In the genomic region with DNA sequence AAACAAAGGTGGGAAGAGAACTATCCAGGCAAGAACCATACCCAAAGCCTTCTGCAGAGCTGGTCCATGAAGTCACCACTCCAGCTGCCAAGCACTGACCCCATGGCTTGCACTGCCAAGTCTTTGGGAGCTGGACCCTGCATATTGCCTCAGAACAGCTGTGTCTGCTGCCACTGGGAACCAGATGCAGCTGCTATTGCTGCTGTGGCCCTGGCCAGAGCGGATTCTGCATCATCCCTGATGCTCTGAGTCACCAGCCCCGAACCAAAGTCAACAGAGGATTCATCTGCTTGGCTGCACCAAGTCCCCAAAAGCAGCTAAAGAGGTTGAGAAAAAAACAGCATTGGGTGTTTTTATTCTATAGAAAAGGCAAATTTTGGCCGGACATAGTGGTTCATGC, we compare ENCODE assay signal across 10 cellular contexts. TPM values are rescaled to one million over a fixed set of nuclear protein-coding genes. Genes with fewer than 3 reads are reported as not detected.
A peak's percentile ranks its signal among the peaks of the same experiment; 100 is the strongest.
DNase-seq lines count a peak whose midpoint lies in the region; ATAC-seq, FAIRE-seq and TF ChIP-seq lines count a peak whose summit lies in the region.
"Had no signal": no experiment of that assay in that cellular context is flagged by ENCODE, and none has a peak within 500 bp of the region (broad histone marks: within the 10 kb centered on the region; RNA-seq: fewer than 3 reads in every experiment).

No MANE protein-coding gene starts in this region.

- POLR2A ChIA-PET in HepG2 (lab: Yijun Ruan, JAX): interaction anchor here (1.5 kb wide), 1 partner anchor 41 kb away, joined by 5 read pairs; no protein-coding TSS in a partner anchor

- H3K27me3 ChIP-seq in MG63: no peaks in the 10 kb centered on the region
- no peaks in the 10 kb centered on the region for H3K27me3 ChIP-seq in colonic mucosa
- no peaks in the 10 kb centered on the region for H3K27me3 ChIP-seq in HepG2 (ENCODE audit: control insufficient read depth in 1 of 2, insufficient read depth in 2 of 2, low read length in 2 of 2)
- H3K27me3 ChIP-seq: neural progenitor cell had no signal

- intact Hi-C loops in colonic mucosa (cut with DNase I) (no loop called here), HepG2 (cut with micrococcal nuclease; ENCODE audit: unreplicated experiment) (no loop called here)

- no peaks in the 10 kb centered on the region for H3K9me3 Mint-ChIP-seq in activated T-cell treated with anti-CD3 and anti-CD28 coated beads, Interleukin-2, amount 50 U/mL, for 72 hours
- H3K9me3 Mint-ChIP-seq: neural progenitor cell had no signal

- no peaks in the 10 kb centered on the region for H3K36me3 Mint-ChIP-seq in activated T-cell treated with anti-CD3 and anti-CD28 coated beads, Interleukin-2, amount 50 U/mL, for 72 hours (ENCODE audit: insufficient read depth in 2 of 2)
- H3K36me3 Mint-ChIP-seq: neural progenitor cell had no signal

- H3K4me1 ChIP-seq in colonic mucosa (no peaks in the 10 kb centered on the region), HepG2 (ENCODE audit: insufficient read depth, low read length) (peaks cover 71% of the 10 kb centered on the region)
- H3K4me1 ChIP-seq: neural progenitor cell had no signal

- TF ChIP-seq EP300 in HepG2 (IDR thresholded peaks at IDR 0.05; ENCODE audit: low read depth in 2 of 2, low read length in 2 of 2) (no peak), HepG2 (CRISPR knock-in tag; IDR thresholded peaks at IDR 0.05; ENCODE audit: borderline replicate concordance) (no peak)

- no peak overlapping the region for H3K4me3 Mint-ChIP-seq in activated T-cell treated with anti-CD3 and anti-CD28 coated beads, Interleukin-2, amount 50 U/mL, for 72 hours
- H3K4me3 Mint-ChIP-seq: neural progenitor cell had no signal

- H3K9ac ChIP-seq in colonic mucosa (ENCODE audit: low read depth in 2 of 2, low read length in 2 of 2): no peak overlapping the region
- no peak overlapping the region for H3K9ac ChIP-seq in HepG2 (ENCODE audit: insufficient read depth, low read depth, low read length)
- H3K9ac ChIP-seq: neural progenitor cell had no signal

- no peak overlapping the region for H2AFZ ChIP-seq in HepG2 (ENCODE audit: low read length)
- H2AFZ ChIP-seq: neural progenitor cell had no signal

- FAIRE-seq in HepG2 (lab: Jason Lieb, UNC): no peak

- WGBS in HepG2 (ENCODE audit: low lambda C conversion rate): 50% methylated on average over 3 of the region's 3 CpGs

- no peak for TF ChIP-seq CTCF in colonic mucosa (IDR thresholded peaks at IDR 0.05)
- no peak for TF ChIP-seq CTCF in HepG2 (CRISPR knock-in tag; IDR thresholded peaks at IDR 0.05)

- no peak for TF ChIP-seq RAD21 in HepG2 (CRISPR knock-in tag; IDR thresholded peaks at IDR 0.05)

- no peaks in the 10 kb centered on the region for H4K20me1 ChIP-seq in HepG2 (ENCODE audit: insufficient read depth, low read length)

- no peaks in the 10 kb centered on the region for H3K4me1 Mint-ChIP-seq in activated T-cell treated with anti-CD3 and anti-CD28 coated beads, Interleukin-2, amount 50 U/mL, for 72 hours (ENCODE audit: low read depth)

- in situ Hi-C loops in HepG2 (cut with HindIII; ENCODE audit: extremely low pct_ligation_motif_present, low pct_unique_long_range_greater_than_20kb): loop anchor here (5.0 kb wide), 1 partner anchor 82 kb away; a partner anchor contains a TSS

- BruUV-seq in HepG2 (replicated peaks; lab: Mats Ljungman, UMichigan): no TSS peak

- H3K36me3 ChIP-seq in MG63 (no peaks in the 10 kb centered on the region), colonic mucosa (no peaks in the 10 kb centered on the region), HepG2 (replicated peaks in 1 of 2; ENCODE audit: control insufficient read depth in 1 of 2, insufficient read depth in 2 of 2, low read length in 2 of 2) (no peaks in the 10 kb centered on the region)
- H3K36me3 ChIP-seq: neural progenitor cell had no signal

- no peak overlapping the region for H3K4me2 ChIP-seq in HepG2 (ENCODE audit: low read depth, low read length)
- H3K4me2 ChIP-seq: neural progenitor cell had no signal

- peak; percentile 90 for DNase-seq in AG08395 (ENCODE audit: low spot score)
- peak; percentile 93 for DNase-seq in MG63
- DNase-seq in colonic mucosa: peak; percentile 34
- DNase-seq in HepG2 (ENCODE audit: low spot score): peak; percentile 60
- DNase-seq in OCI-M2 (lab: John Stamatoyannopoulos, UW; ENCODE audit: unreplicated experiment): no peak
- DNase-seq in activated T-cell treated with anti-CD3 and anti-CD28 coated beads, Interleukin-2, amount 50 U/mL, for 72 hours: no peak

- H3K4me3 ChIP-seq in MG63 (no peak overlapping the region), colonic mucosa (no peak overlapping the region), HepG2 (replicated peaks in 1 of 3; ENCODE audit: insufficient read depth in 1 of 3, low read depth in 2 of 3, low read length in 3 of 3) (no peak overlapping the region)
- H3K4me3 ChIP-seq: neural progenitor cell, SK-N-MC had no signal

- no peak overlapping the region for H3K27ac ChIP-seq in colonic mucosa
- no peak overlapping the region for H3K27ac ChIP-seq in HepG2 (ENCODE audit: extremely low read length, insufficient read depth, low read length)
- H3K27ac ChIP-seq: neural progenitor cell, SK-N-MC had no signal

- no peaks in the 10 kb centered on the region for H3K27me3 Mint-ChIP-seq in activated T-cell treated with anti-CD3 and anti-CD28 coated beads, Interleukin-2, amount 50 U/mL, for 72 hours (ENCODE audit: low read depth)

- no peak overlapping the region for H3K27ac Mint-ChIP-seq in activated T-cell treated with anti-CD3 and anti-CD28 coated beads, Interleukin-2, amount 50 U/mL, for 72 hours
- H3K27ac Mint-ChIP-seq: neural progenitor cell had no signal

- H3K9me3 ChIP-seq in MG63: no peaks in the 10 kb centered on the region
- no peaks in the 10 kb centered on the region for H3K9me3 ChIP-seq in colonic mucosa
- no peaks in the 10 kb centered on the region for H3K9me3 ChIP-seq in HepG2 (ENCODE audit: low read length)

- CTCF ChIA-PET in HepG2 (lab: Yijun Ruan, JAX; ENCODE audit: low intra/inter-chr PET ratio, low total read pairs): no interaction called here

- no peaks in the 10 kb centered on the region for H3K79me2 ChIP-seq in HepG2 (ENCODE audit: insufficient read depth, low read length)

- peak; percentile 55 for ATAC-seq in HepG2
- no peak for ATAC-seq in HG02678 (IDR thresholded peaks at IDR 0.05; ENCODE audit: unreplicated experiment)
- ATAC-seq in HG03045 (IDR thresholded peaks at IDR 0.05; ENCODE audit: unreplicated experiment): no peak
- no peak for ATAC-seq in activated T-cell treated with anti-CD3 and anti-CD28 coated beads, Interleukin-2, amount 50 U/mL, for 72 hours (replicated peaks in 1 of 2)

- no peak for TF ChIP-seq POLR2A in HepG2 (IDR thresholded peaks at IDR 0.05; ENCODE audit: insufficient read depth in 1 of 2, low read depth in 2 of 2, low read length in 2 of 2)

TF ChIP-seq in HepG2, 621 proteins besides CTCF, POLR2A, EP300 and RAD21 (continues in another document):
- TF ChIP-seq SALL1 (CRISPR knock-in tag; IDR thresholded peaks at IDR 0.05) (0 out of 2 replicates have a peak, but pooled peaks have one; percentile 18), FOSL2 (CRISPR knock-in tag; IDR thresholded peaks at IDR 0.05) (peak; percentile 89), CEBPB (IDR thresholded peaks at IDR 0.05; ENCODE audit: borderline replicate concordance, low read depth, low read length) (peak; percentile 24; the same call in 1 of the 2 replicates), FOXA1 (IDR thresholded peaks at IDR 0.05) (no peak), FOXA1 (CRISPR knock-in tag; IDR thresholded peaks at IDR 0.05) (peak; percentile 65), FOXA3 (CRISPR knock-in tag; IDR thresholded peaks at IDR 0.05) (0 out of 2 replicates have a peak, but pooled peaks have one; percentile 33), ZNF749 (CRISPR knock-in tag; IDR thresholded peaks at IDR 0.05; ENCODE audit: borderline replicate concordance) (no peak)
- TF ChIP-seq, protein P1, sequence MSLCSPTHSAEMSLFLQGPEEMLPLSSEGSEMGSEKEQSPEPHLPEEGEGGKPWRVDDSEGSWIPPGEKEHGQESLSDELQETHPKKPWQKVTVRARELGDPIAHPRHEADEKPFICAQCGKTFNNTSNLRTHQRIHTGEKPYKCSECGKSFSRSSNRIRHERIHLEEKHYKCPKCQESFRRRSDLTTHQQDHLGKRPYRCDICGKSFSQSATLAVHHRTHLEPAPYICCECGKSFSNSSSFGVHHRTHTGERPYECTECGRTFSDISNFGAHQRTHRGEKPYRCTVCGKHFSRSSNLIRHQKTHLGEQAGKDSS (CRISPR knock-in tag; IDR thresholded peaks at IDR 0.05; ENCODE audit: borderline replicate concordance, low read depth): no peak

RNA-seq across cellular contexts. Expression of a gene that starts 39.2 kb away (rescaled TPM):
- total RNA-seq in MG63 (2014; rRNA removed; shearing (Covaris generic); ENCODE audit: low replicate concordance): 0.74 and 2.3 TPM in 2 replicates
- total RNA-seq in colonic mucosa (1 to 10 TPM; 3.7 to 7.7 TPM), HepG2 (2016; rRNA removed; fragmentation: Illumina TruSeq; extraction: Trizol) (15.6 and 34.6 TPM in 2 replicates)
- total RNA-seq in HepG2 (2016; cell fraction: cytosol; rRNA removed; fragmentation: Illumina TruSeq; extraction: Trizol; ENCODE audit: low read depth): 16.9 and 17.1 TPM in 2 replicates
- total RNA-seq in HepG2 (2016; cell fraction: insoluble cytoplasmic fraction; rRNA removed; fragmentation: Illumina TruSeq; extraction: Trizol): 17.6 and 34.6 TPM in 2 replicates
- 15.9 and 18.6 TPM in 2 replicates for total RNA-seq in HepG2 (2016; cell fraction: membrane; rRNA removed; fragmentation: Illumina TruSeq; extraction: Trizol)
- 83.9 and 97.3 TPM in 2 replicates for total RNA-seq in HepG2 (2016; cell fraction: nucleus; rRNA removed; fragmentation: Illumina TruSeq; extraction: Trizol)
- polyA plus RNA-seq in HepG2 (2011; rRNA removed): 33.6 and 40.6 TPM in 2 replicates
- polyA plus RNA-seq in HepG2 (2011; cell fraction: cytosol; rRNA removed): 6.9 and 7.5 TPM in 2 replicates
- polyA plus RNA-seq in HepG2 (2011; cell fraction: nucleus; rRNA removed): 125 and 131 TPM in 2 replicates
- polyA plus RNA-seq in HepG2 (2012): 13.4 and 21.8 TPM in 2 replicates
- polyA plus RNA-seq in HepG2 (2016; cell fraction: cytosol; fragmentation: Illumina TruSeq; extraction: Trizol; ENCODE audit: low read depth): 2.5 and 2.9 TPM in 2 replicates
- 11.8 and 12.4 TPM in 2 replicates for polyA plus RNA-seq in HepG2 (2016; cell fraction: insoluble cytoplasmic fraction; fragmentation: Illumina TruSeq; extraction: Trizol; ENCODE audit: low read depth)
- 5.4 and 5.5 TPM in 2 replicates for polyA plus RNA-seq in HepG2 (2016; cell fraction: membrane; fragmentation: Illumina TruSeq; extraction: Trizol; ENCODE audit: low read depth)
- 116 and 121 TPM in 2 replicates for polyA plus RNA-seq in HepG2 (2016; cell fraction: nucleus; fragmentation: Illumina TruSeq; extraction: Trizol; ENCODE audit: insufficient read depth, low read depth)
- 28.9 TPM in 1 of 2 replicates, not detected in the other for polyA minus RNA-seq in HepG2 (2011; rRNA and poly(A)+ RNA removed; ENCODE audit: low replicate concordance)
- polyA minus RNA-seq in HepG2 (2011; cell fraction: cytosol; rRNA and poly(A)+ RNA removed): 5.1 and 7.3 TPM in 2 replicates
- polyA minus RNA-seq in HepG2 (2011; cell fraction: nucleus; rRNA and poly(A)+ RNA removed): 126 and 129 TPM in 2 replicates
- 1 to 10 TPM; 4.9 to 5.0 TPM for total RNA-seq in activated T-cell treated with anti-CD3 and anti-CD28 coated beads, Interleukin-2, amount 50 U/mL, for 72 hours

Comparison
In these comparisons a context has a peak if more than half of its experiments do, and no peak if none do; other contexts are left out.
1. DNase-seq: peak in AG08395 (single experiment), MG63 (single experiment), colonic mucosa (single experiment) and HepG2 (single experiment); none in OCI-M2 (single experiment) and activated T-cell treated with anti-CD3 and anti-CD28 coated beads, Interleukin-2, amount 50 U/mL, for 72 hours (0 of 2).